In the genomic region with DNA sequence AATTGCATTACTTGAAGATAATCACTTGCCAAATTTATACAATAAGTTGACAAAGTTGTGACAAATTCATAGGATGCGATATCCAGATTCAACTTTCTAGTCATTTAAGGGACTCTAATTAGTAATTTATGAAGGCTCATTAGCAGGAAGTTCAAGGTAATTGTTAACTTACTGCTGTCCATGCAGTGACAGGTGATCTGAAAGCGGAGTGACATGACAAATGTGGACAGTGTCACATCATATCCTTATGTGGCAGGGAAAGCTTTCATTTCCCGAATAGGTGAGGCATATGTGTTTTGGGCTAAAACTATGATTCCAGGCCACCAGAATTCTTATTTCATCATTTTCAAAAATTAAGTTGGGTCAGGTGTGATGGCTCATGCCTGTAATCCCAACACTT, we compare ENCODE assay signal across 30 cellular contexts.
DNase-seq lines count a peak whose midpoint lies in the region; ATAC-seq, FAIRE-seq and TF ChIP-seq lines count a peak whose summit lies in the region.
"Had no signal": no experiment of that assay in that cellular context is flagged by ENCODE, and none has a peak within 500 bp of the region (broad histone marks: within the 10 kb centered on the region; RNA-seq: fewer than 3 reads in every experiment).

No MANE protein-coding gene starts in this region.

- no peak for TF ChIP-seq RAD21 in HepG2 (CRISPR knock-in tag; IDR thresholded peaks at IDR 0.05)

- no peaks in the 10 kb centered on the region for H3K27me3 ChIP-seq in HepG2 (ENCODE audit: control insufficient read depth in 1 of 2, insufficient read depth in 2 of 2, low read length in 2 of 2)
- H3K27me3 ChIP-seq: BE2C, foreskin keratinocyte, left lung, pancreas, stomach had no signal

- POLR2A ChIA-PET in RWPE1 (lab: Yijun Ruan, JAX; ENCODE audit: low non-redundant PET) (no interaction called here), HepG2 (lab: Yijun Ruan, JAX) (no interaction called here)

- FAIRE-seq in HepG2 (lab: Jason Lieb, UNC): no peak
- FAIRE-seq: A549, astrocyte, pancreas had no signal

- no peak overlapping the region for H3K9ac ChIP-seq in HepG2 (ENCODE audit: insufficient read depth, low read depth, low read length)
- H3K9ac ChIP-seq: SK-N-SH had no signal

- no peaks in the 10 kb centered on the region for H3K4me1 ChIP-seq in HepG2 (ENCODE audit: insufficient read depth, low read length)
- H3K4me1 ChIP-seq: A549, BE2C, HAP-1, left lung, pancreas had no signal

- intact Hi-C loops in HepG2 (cut with micrococcal nuclease; ENCODE audit: unreplicated experiment): no loop called here

- TF ChIP-seq EP300 in HepG2 (IDR thresholded peaks at IDR 0.05; ENCODE audit: low read depth in 2 of 2, low read length in 2 of 2) (no peak), HepG2 (CRISPR knock-in tag; IDR thresholded peaks at IDR 0.05; ENCODE audit: borderline replicate concordance) (no peak)

- no peak overlapping the region for H2AFZ ChIP-seq in HepG2 (ENCODE audit: low read length)

- TF ChIP-seq CTCF in RWPE1 (conservative IDR thresholded peaks at IDR 0.05; ENCODE audit: low read depth) (no peak), HepG2 (CRISPR knock-in tag; IDR thresholded peaks at IDR 0.05) (no peak)

- no peaks in the 10 kb centered on the region for H3K36me3 ChIP-seq in HepG2 (replicated peaks in 1 of 2; ENCODE audit: control insufficient read depth in 1 of 2, insufficient read depth in 2 of 2, low read length in 2 of 2)
- H3K36me3 ChIP-seq: BE2C, HAP-1, left lung, pancreas, stomach had no signal

- DNase-seq in RWPE1 (ENCODE audit: low spot score) (no peak), HepG2 (ENCODE audit: low spot score) (no peak), NCI-H187 treated with DMSO at 0.1 percent for 48 hours (lab: John Stamatoyannopoulos, UW) (no peak)
- DNase-seq: activated CD4-positive, alpha-beta T cell treated with anti-CD3 and anti-CD28 coated beads, Interleukin-2, amount 50 U/mL, for 1 hour; BE2C; cerebellar nuclear complex; erythroblast; left lung; midbrain; NCI-H1694; NCI-H2171 treated with DMSO at 0.1 percent for 48 hours; NCI-H526; pancreas; RPMI8226; SK-N-SH; stimulated activated CD4-positive, alpha-beta T cell treated with anti-CD3 and anti-CD28 coated beads, Interleukin-12 subunit alpha, Interleukin-12 subunit beta, amount 100 ng/mL, for 4 hours; stimulated activated CD4-positive, alpha-beta T cell treated with anti-CD3 and anti-CD28 coated beads, Interleukin-4, amount 100 ng/mL, for 4 hours had no signal

- no peaks in the 10 kb centered on the region for H4K20me1 ChIP-seq in HepG2 (ENCODE audit: insufficient read depth, low read length)

- BruUV-seq in HepG2 (replicated peaks; lab: Mats Ljungman, UMichigan): no TSS peak

- peak; percentile 79 for ATAC-seq in GM18861 (IDR thresholded peaks at IDR 0.05; ENCODE audit: unreplicated experiment)
- peak; percentile 78 for ATAC-seq in GM21423 (IDR thresholded peaks at IDR 0.05; ENCODE audit: unreplicated experiment)
- peak; percentile 79 for ATAC-seq in HG03097 (IDR thresholded peaks at IDR 0.05; ENCODE audit: low FRiP score, unreplicated experiment)
- no peak for ATAC-seq in HG03520 (IDR thresholded peaks at IDR 0.05; ENCODE audit: unreplicated experiment)
- ATAC-seq in HG03039 (IDR thresholded peaks at IDR 0.05; ENCODE audit: unreplicated experiment): no peak
- ATAC-seq in HepG2: no peak
- ATAC-seq: A549; natural killer cell treated with Interleukin-12 subunit alpha and Interleukin-12 subunit beta and Interleukin-15 and Interleukin-18, amount 100 ng/mL, for 72 hours; right cardiac atrium had no signal

- H3K27ac ChIP-seq in RWPE1 (peak overlapping the region; percentile 52), HepG2 (ENCODE audit: extremely low read length, insufficient read depth, low read length) (no peak overlapping the region)
- H3K27ac ChIP-seq: A549, left lung, pancreas, stomach, VCaP had no signal

- CTCF ChIA-PET in RWPE1 (lab: Yijun Ruan, JAX) (interaction anchor here (0.6 to 1.0 kb wide), 5 partner anchors 14 to 1207 kb away, joined by 3 to 7 read pairs (median 5); no protein-coding TSS in a partner anchor), HepG2 (lab: Yijun Ruan, JAX; ENCODE audit: low intra/inter-chr PET ratio, low total read pairs) (no interaction called here)

- H3K9me3 ChIP-seq in HepG2 (ENCODE audit: low read length): no peaks in the 10 kb centered on the region
- H3K9me3 ChIP-seq: A549, BE2C, HAP-1, left lung, pancreas, SK-N-SH, stomach had no signal

- H3K4me2 ChIP-seq in HepG2 (ENCODE audit: low read depth, low read length): no peak overlapping the region
- H3K4me2 ChIP-seq: A549, SK-N-SH had no signal

- WGBS in HepG2 (ENCODE audit: low lambda C conversion rate): 40% methylated on average over 3 of the region's 3 CpGs

- no peak overlapping the region for H3K4me3 ChIP-seq in HepG2 (replicated peaks in 1 of 3; ENCODE audit: insufficient read depth in 1 of 3, low read depth in 2 of 3, low read length in 3 of 3)
- H3K4me3 ChIP-seq: A549, HAP-1, left lung, pancreas, stomach had no signal

- no peak for TF ChIP-seq POLR2A in HepG2 (IDR thresholded peaks at IDR 0.05; ENCODE audit: insufficient read depth in 1 of 2, low read depth in 2 of 2, low read length in 2 of 2)

- no peaks in the 10 kb centered on the region for H3K79me2 ChIP-seq in HepG2 (ENCODE audit: insufficient read depth, low read length)

- in situ Hi-C loops in HepG2 (cut with HindIII; ENCODE audit: extremely low pct_ligation_motif_present, low pct_unique_long_range_greater_than_20kb): no loop called here

TF ChIP-seq in HepG2, 621 proteins besides CTCF, POLR2A, EP300 and RAD21:
- TF ChIP-seq SMYD3 (CRISPR knock-in tag; IDR thresholded peaks at IDR 0.05): no peak
- no peak for TF ChIP-seq ZNF329 (CRISPR knock-in tag; IDR thresholded peaks at IDR 0.05; ENCODE audit: low read depth)
- TF ChIP-seq, protein P1, sequence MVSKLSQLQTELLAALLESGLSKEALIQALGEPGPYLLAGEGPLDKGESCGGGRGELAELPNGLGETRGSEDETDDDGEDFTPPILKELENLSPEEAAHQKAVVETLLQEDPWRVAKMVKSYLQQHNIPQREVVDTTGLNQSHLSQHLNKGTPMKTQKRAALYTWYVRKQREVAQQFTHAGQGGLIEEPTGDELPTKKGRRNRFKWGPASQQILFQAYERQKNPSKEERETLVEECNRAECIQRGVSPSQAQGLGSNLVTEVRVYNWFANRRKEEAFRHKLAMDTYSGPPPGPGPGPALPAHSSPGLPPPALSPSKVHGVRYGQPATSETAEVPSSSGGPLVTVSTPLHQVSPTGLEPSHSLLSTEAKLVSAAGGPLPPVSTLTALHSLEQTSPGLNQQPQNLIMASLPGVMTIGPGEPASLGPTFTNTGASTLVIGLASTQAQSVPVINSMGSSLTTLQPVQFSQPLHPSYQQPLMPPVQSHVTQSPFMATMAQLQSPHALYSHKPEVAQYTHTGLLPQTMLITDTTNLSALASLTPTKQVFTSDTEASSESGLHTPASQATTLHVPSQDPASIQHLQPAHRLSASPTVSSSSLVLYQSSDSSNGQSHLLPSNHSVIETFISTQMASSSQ (IDR thresholded peaks at IDR 0.05; ENCODE audit: low read depth): no peak
- TF ChIP-seq, protein P1 (CRISPR knock-in tag; IDR thresholded peaks at IDR 0.05; ENCODE audit: borderline replicate concordance): no peak
- TF ChIP-seq DPF2 (CRISPR knock-in tag; IDR thresholded peaks at IDR 0.05; ENCODE audit: borderline replicate concordance, low read depth): no peak

Comparison
In these comparisons a context has a peak if more than half of its experiments do, and no peak if none do; other contexts are left out.
1. ATAC-seq: peak in GM18861 (single experiment), GM21423 (single experiment) and HG03097 (single experiment); none in HG03520 (single experiment), HG03039 (single experiment) and HepG2 (single experiment).